In the genomic region with DNA sequence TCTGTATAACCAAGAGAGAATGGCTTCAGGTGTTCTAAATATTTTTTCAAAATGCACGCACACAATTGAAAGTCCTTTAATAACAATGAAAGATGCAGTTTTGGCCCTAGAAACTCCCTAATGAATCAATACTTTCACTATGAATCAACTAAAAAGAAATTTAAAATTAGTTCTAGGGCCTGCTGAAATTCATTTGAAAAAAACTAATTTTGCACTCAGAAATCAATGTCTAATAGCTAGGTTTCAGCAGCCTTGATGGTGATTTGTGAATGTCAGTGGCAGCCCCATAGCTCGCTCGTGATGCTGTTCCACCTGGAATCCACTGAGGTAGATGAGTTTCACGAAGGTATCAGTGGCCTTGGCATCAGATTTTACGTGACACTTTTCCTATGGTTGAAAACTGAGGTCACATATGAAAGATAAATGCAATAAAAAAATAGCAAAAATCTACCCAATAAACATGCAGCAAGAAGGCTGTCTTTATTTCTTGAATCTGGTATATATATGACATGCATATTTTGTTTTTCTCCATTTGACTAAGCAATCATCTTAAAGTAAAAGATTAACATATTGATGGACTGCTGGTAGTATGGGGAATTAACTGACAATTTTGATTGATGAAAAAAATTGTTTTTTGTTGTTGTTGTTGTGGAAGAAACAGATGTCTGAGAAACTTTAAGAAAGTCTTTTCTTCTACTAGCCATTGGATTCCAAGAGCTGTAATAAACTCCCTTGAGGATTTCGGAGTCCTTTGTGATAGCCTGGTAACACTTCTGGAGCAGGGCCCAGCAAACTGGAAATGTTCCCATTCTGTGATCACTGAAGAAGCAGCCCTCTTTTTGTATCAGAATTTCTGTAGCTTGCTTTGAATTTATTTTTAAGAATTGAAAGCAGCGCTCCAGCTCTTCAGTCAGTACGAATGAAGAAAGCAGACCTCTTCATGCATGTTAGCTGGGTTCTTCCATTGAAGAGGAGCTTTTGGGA, we compare ENCODE assay signal across 12 cellular contexts.
DNase-seq lines count a peak whose midpoint lies in the region; ATAC-seq, FAIRE-seq and TF ChIP-seq lines count a peak whose summit lies in the region.
"Had no signal": no experiment of that assay in that cellular context is flagged by ENCODE, and none has a peak within 500 bp of the region (broad histone marks: within the 10 kb centered on the region; RNA-seq: fewer than 3 reads in every experiment).

No MANE protein-coding gene starts in this region.

- H3K4ac ChIP-seq in mesendoderm (ENCODE audit: low read depth, low read length): no peak overlapping the region

- peak; percentile 87 for FAIRE-seq in GM18507 (lab: Jason Lieb, UNC)

- no peaks in the 10 kb centered on the region for H3K79me2 ChIP-seq in mesendoderm (ENCODE audit: control insufficient read depth, insufficient read depth, low read length)

- no peak overlapping the region for H2AK5ac ChIP-seq in mesendoderm (ENCODE audit: low read length)

- no peak overlapping the region for H3K4me2 ChIP-seq in mesendoderm (ENCODE audit: low read length)

- DNase-seq in GM18507 (ENCODE audit: extremely low spot score, insufficient read length, low read depth) (no peak), fibroblast of pulmonary artery (ENCODE audit: low read depth) (peak; percentile 26), NCI-H2171 (lab: John Stamatoyannopoulos, UW) (no peak), right atrium auricular region (ENCODE audit: low spot score) (no peak), mesendoderm (no peak)
- DNase-seq in stimulated activated CD4-positive, alpha-beta T cell treated with anti-CD3 and anti-CD28 coated beads, Interleukin-15, amount 100 ng/mL, for 24 hours: no peak
- DNase-seq: body of pancreas, NCI-H1417, NCI-H748 treated with DMSO at 0.1 percent for 48 hours, SIG-M5 had no signal

- H4K8ac ChIP-seq in mesendoderm (ENCODE audit: low read depth, low read length): no peak overlapping the region

- no CpG with 5 or more reads among the region's 8 CpGs for WGBS in mesendoderm (ENCODE audit: extremely low coverage, insufficient coverage, low lambda C conversion rate)

- H3K27me3 ChIP-seq in right atrium auricular region (no peaks in the 10 kb centered on the region), mesendoderm (ENCODE audit: insufficient read depth, low read length, poor library complexity) (no peaks in the 10 kb centered on the region)
- H3K27me3 ChIP-seq: body of pancreas had no signal

- H3K4me1 ChIP-seq in right atrium auricular region: no peaks in the 10 kb centered on the region
- H3K4me1 ChIP-seq in mesendoderm (ENCODE audit: control insufficient read depth, low read depth, low read length): no peaks in the 10 kb centered on the region
- H3K4me1 ChIP-seq: body of pancreas had no signal

- no peak overlapping the region for H3K18ac ChIP-seq in mesendoderm (ENCODE audit: low read length)

- H3K36me3 ChIP-seq in right atrium auricular region: no peaks in the 10 kb centered on the region
- no peaks in the 10 kb centered on the region for H3K36me3 ChIP-seq in mesendoderm (ENCODE audit: control insufficient read depth, insufficient read depth, low read length)

- H3K9me3 ChIP-seq in right atrium auricular region: no peaks in the 10 kb centered on the region
- H3K9me3 ChIP-seq: body of pancreas had no signal

- TF ChIP-seq CTCF in fibroblast of pulmonary artery (IDR thresholded peaks at IDR 0.05; ENCODE audit: low read length, missing control alignments) (no peak), right atrium auricular region (IDR thresholded peaks at IDR 0.05) (no peak)

- H2BK5ac ChIP-seq in mesendoderm (ENCODE audit: low read length): no peak overlapping the region

- no peak overlapping the region for H3K23ac ChIP-seq in mesendoderm (ENCODE audit: low read length)

- H2BK120ac ChIP-seq in mesendoderm (ENCODE audit: low read depth, low read length): no peak overlapping the region

- ATAC-seq in GM21390 (IDR thresholded peaks at IDR 0.05; ENCODE audit: unreplicated experiment) (peak; percentile 57), HG03135 (IDR thresholded peaks at IDR 0.05; ENCODE audit: unreplicated experiment) (peak; percentile 50)
- ATAC-seq: body of pancreas had no signal

- H3K9ac ChIP-seq in mesendoderm (ENCODE audit: low read length): no peak overlapping the region

- no peak overlapping the region for H2BK15ac ChIP-seq in mesendoderm (replicated peaks; ENCODE audit: low read depth)

- no peak overlapping the region for H4K5ac ChIP-seq in mesendoderm (ENCODE audit: low read length)

- no peak overlapping the region for H3K56ac ChIP-seq in mesendoderm (ENCODE audit: low read length)

- H3K79me1 ChIP-seq in mesendoderm (ENCODE audit: low read length): no peaks in the 10 kb centered on the region

- H3K4me3 ChIP-seq in fibroblast of pulmonary artery (replicated peaks; ENCODE audit: low read depth, low read length) (no peak overlapping the region), right atrium auricular region (no peak overlapping the region), mesendoderm (ENCODE audit: low read length) (no peak overlapping the region)
- H3K4me3 ChIP-seq: body of pancreas had no signal

- H3K27ac ChIP-seq in right atrium auricular region: no peak overlapping the region
- H3K27ac ChIP-seq in mesendoderm (ENCODE audit: low read depth, low read length): no peak overlapping the region
- H3K27ac ChIP-seq: body of pancreas had no signal
